ENCODE assay signal across 13 cellular contexts in genomic region chr12:34405286-34406227, GRCh38.
A peak's percentile ranks its signal among the peaks of the same experiment; 100 is the strongest.
DNase-seq lines count a peak whose midpoint lies in the region; ATAC-seq and TF ChIP-seq lines count a peak whose summit lies in the region.
"Had no signal": no experiment of that assay in that cellular context is flagged by ENCODE, and none has a peak within 500 bp of the region (broad histone marks: within the 10 kb centered on the region; RNA-seq: fewer than 3 reads in every experiment).

No MANE protein-coding gene starts in this region.

- no peak overlapping the region for H3K4me3 Mint-ChIP-seq in CD4-positive, alpha-beta memory T cell
- H3K4me3 Mint-ChIP-seq: CD4-positive, alpha-beta T cell; effector memory CD8-positive, alpha-beta T cell had no signal

- H3K27ac ChIP-seq in right atrium auricular region = no peak overlapping the region
- H3K27ac ChIP-seq in prostate gland = no peak overlapping the region
- H3K27ac ChIP-seq in CD4-positive, alpha-beta memory T cell (ENCODE audit: low read depth, low read length) = no peak overlapping the region

- no peak for TF ChIP-seq POLR2A in prostate gland (IDR thresholded peaks at IDR 0.05)

- peaks cover 0 to 85% (median 53%) of the 10 kb centered on the region in 8 donors for H3K9me3 Mint-ChIP-seq in CD4-positive, alpha-beta memory T cell

- H3K36me3 Mint-ChIP-seq in CD4-positive, alpha-beta memory T cell = peaks cover 1 to 7% of the 10 kb centered on the region in 2 donors

- DNase-seq in GM03348 (ENCODE audit: low spot score) (peak; percentile 1), right atrium auricular region (ENCODE audit: low spot score) (peak; percentile 28), prostate gland (ENCODE audit: low spot score) (peak; percentile 2), NCI-H69 (lab: John Stamatoyannopoulos, UW) (no peak)
- DNase-seq in activated CD8-positive, alpha-beta memory T cell treated with anti-CD3 and anti-CD28 coated beads for 24 hours = peak; percentile 26
- DNase-seq in CD4-positive, alpha-beta memory T cell = no peak
- DNase-seq: activated CD4-positive, alpha-beta T cell treated with anti-CD3 and anti-CD28 coated beads for 48 hours; effector memory CD8-positive, alpha-beta T cell; NCI-H1092 treated with DMSO at 0.1 percent for 48 hours; NCI-H524 treated with DMSO at 0.1 percent for 48 hours had no signal

- H3K27me3 ChIP-seq in right atrium auricular region (no peaks in the 10 kb centered on the region), prostate gland (replicated peaks; ENCODE audit: insufficient read depth) (no peaks in the 10 kb centered on the region)
- H3K27me3 ChIP-seq in CD4-positive, alpha-beta memory T cell (ENCODE audit: insufficient read depth, low read length) = no peaks in the 10 kb centered on the region

- no peak for TF ChIP-seq CTCF in right atrium auricular region (IDR thresholded peaks at IDR 0.05)
- TF ChIP-seq CTCF in prostate gland (IDR thresholded peaks at IDR 0.05) = no peak

- H3K36me3 ChIP-seq in right atrium auricular region (no peaks in the 10 kb centered on the region), prostate gland (no peaks in the 10 kb centered on the region)
- H3K36me3 ChIP-seq in CD4-positive, alpha-beta memory T cell (ENCODE audit: insufficient read depth, low read length) = no peaks in the 10 kb centered on the region

- intact Hi-C loops in prostate gland (cut with DNase I) = no loop called here
- intact Hi-C loops in CD4-positive, alpha-beta memory T cell (cut with micrococcal nuclease) = no loop called here

- H3K4me1 Mint-ChIP-seq in CD4-positive, alpha-beta memory T cell = no peaks in the 10 kb centered on the region

- H3K27ac Mint-ChIP-seq in CD4-positive, alpha-beta memory T cell = no peak overlapping the region
- H3K27ac Mint-ChIP-seq: CD4-positive, alpha-beta T cell; effector memory CD8-positive, alpha-beta T cell had no signal

- H3K27me3 Mint-ChIP-seq in CD4-positive, alpha-beta memory T cell = no peaks in the 10 kb centered on the region
- H3K27me3 Mint-ChIP-seq: CD4-positive, alpha-beta T cell; effector memory CD8-positive, alpha-beta T cell had no signal

- CTCF ChIA-PET in CD4-positive, alpha-beta memory T cell (lab: Charles Lee; ENCODE audit: partially characterized antibody) = no interaction called here

- H3K9me3 ChIP-seq in right atrium auricular region = peaks cover 2 to 54% of the 10 kb centered on the region in 2 donors
- no peaks in the 10 kb centered on the region for H3K9me3 ChIP-seq in prostate gland
- H3K9me3 ChIP-seq in CD4-positive, alpha-beta memory T cell (ENCODE audit: control insufficient read depth in 1 of 2, low read length in 2 of 2) = peaks cover 0 to 37% of the 10 kb centered on the region in 2 donors

- no peak overlapping the region for H3K4me3 ChIP-seq in right atrium auricular region
- no peak overlapping the region for H3K4me3 ChIP-seq in prostate gland
- no peak overlapping the region for H3K4me3 ChIP-seq in CD4-positive, alpha-beta memory T cell (ENCODE audit: low read length in 2 of 2)

- WGBS in prostate gland = 67% methylated on average over 22 of the region's 22 CpGs

- POLR2A ChIA-PET in CD4-positive, alpha-beta memory T cell (lab: Charles Lee; ENCODE audit: partially characterized antibody) = no interaction called here

- no peaks in the 10 kb centered on the region for H3K4me1 ChIP-seq in right atrium auricular region
- no peaks in the 10 kb centered on the region for H3K4me1 ChIP-seq in prostate gland (replicated peaks)
- no peaks in the 10 kb centered on the region for H3K4me1 ChIP-seq in CD4-positive, alpha-beta memory T cell (ENCODE audit: insufficient read depth, low read length)

- ATAC-seq in GM18502 (IDR thresholded peaks at IDR 0.05; ENCODE audit: poor library complexity, unreplicated experiment) (no peak), HG02870 (IDR thresholded peaks at IDR 0.05; ENCODE audit: unreplicated experiment) (no peak)
- ATAC-seq: effector memory CD8-positive, alpha-beta T cell had no signal

Comparison
In these comparisons a context has a peak if more than half of its experiments do, and no peak if none do; other contexts are left out.
1. DNase-seq: peak in GM03348 (single experiment), activated CD8-positive, alpha-beta memory T cell treated with anti-CD3 and anti-CD28 coated beads for 24 hours (single experiment), right atrium auricular region (single experiment) and prostate gland (single experiment); none in CD4-positive, alpha-beta memory T cell (0 of 5) and NCI-H69 (single experiment).